Comparison of ENCODE assay signal across 8 cellular contexts in genomic region chr7:76358478-76359110, GRCh38. TPM values are rescaled to one million over a fixed set of nuclear protein-coding genes. Genes with fewer than 3 reads are reported as not detected.
DNase-seq lines count a peak whose midpoint lies in the region; ATAC-seq and TF ChIP-seq lines count a peak whose summit lies in the region.

YWHAG (minus strand) TSS chr7:76358991; CDS start chr7:76358808, 183 bp downstream.

- TF ChIP-seq CTCF in AG04449 (IDR thresholded peaks at IDR 0.05; ENCODE audit: insufficient read depth, low read length, missing control alignments) (no peak), chondrocyte (IDR thresholded peaks at IDR 0.05) (no peak)

- CTCF ChIA-PET in AG04449 (lab: Yijun Ruan, JAX), result interaction anchor here (0.9 to 2.6 kb wide), 6 partner anchors 8 to 180 kb away, joined by 3 to 20 read pairs (median 9); no protein-coding TSS in a partner anchor

- peak within 1 kb of the TSS; percentile 96 for H3K4me3 ChIP-seq in AG04449 (ENCODE audit: low read depth, low read length)

- peak within 1 kb of the TSS; percentile 99 for H3K27ac Mint-ChIP-seq in chondrocyte (ENCODE audit: unreplicated experiment)

- POLR2A ChIA-PET in AG04449 (lab: Yijun Ruan, JAX), result interaction anchor here (0.6 to 1.5 kb wide), 6 partner anchors 8 to 36 kb away, joined by 3 read pairs; no protein-coding TSS in a partner anchor

- no peaks in the 10 kb centered on the region for H3K9me3 Mint-ChIP-seq in chondrocyte (ENCODE audit: low read depth)

- no peaks in the 10 kb centered on the region for H3K27me3 Mint-ChIP-seq in chondrocyte (ENCODE audit: low read depth)

- peak within 1 kb of the TSS; percentile 87 for H3K4me3 Mint-ChIP-seq in chondrocyte (ENCODE audit: unreplicated experiment)

- ATAC-seq in GM18858 (IDR thresholded peaks at IDR 0.05; ENCODE audit: unreplicated experiment) (peak; percentile 45), HG03064 (IDR thresholded peaks at IDR 0.05; ENCODE audit: low read depth, unreplicated experiment) (peak; percentile 60)

- peaks cover 45% of the 10 kb centered on the region for H3K4me1 Mint-ChIP-seq in chondrocyte (ENCODE audit: low read depth)

- DNase-seq in AG04449 (ENCODE audit: low read depth, low spot score), result no peak
- DNase-seq in NCI-H2196 (lab: John Stamatoyannopoulos, UW; ENCODE audit: unreplicated experiment), result peak; percentile 88
- DNase-seq in activated CD4-positive, CD25-positive, alpha-beta regulatory T cell treated with anti-CD3 and anti-CD28 coated beads, Interleukin-2, amount 50 U/mL, for 16 hours (ENCODE audit: low read depth, low spot score), result peak; percentile 76
- DNase-seq in chondrocyte (ENCODE audit: low spot score), result peak; percentile 96
- DNase-seq in kidney tubule cell (ENCODE audit: low spot score), result peak; percentile 91
- peak; percentile 86 to 92 for DNase-seq in stimulated activated CD4-positive, alpha-beta T cell treated with anti-CD3 and anti-CD28 coated beads, Interleukin-1b, Interleukin-23, amount 100 ng/mL, for 4 hours (ENCODE audit: low read depth in 2 of 2)

- H3K36me3 Mint-ChIP-seq in chondrocyte (ENCODE audit: low read depth), result peaks cover 11% of the 10 kb centered on the region

RNA-seq across cellular contexts. Expression of gene YWHAG, which starts in this region (rescaled TPM):
- total RNA-seq in chondrocyte, result 195 to 208 TPM (median 205 TPM) in 3 replicates
